In the genomic region with DNA sequence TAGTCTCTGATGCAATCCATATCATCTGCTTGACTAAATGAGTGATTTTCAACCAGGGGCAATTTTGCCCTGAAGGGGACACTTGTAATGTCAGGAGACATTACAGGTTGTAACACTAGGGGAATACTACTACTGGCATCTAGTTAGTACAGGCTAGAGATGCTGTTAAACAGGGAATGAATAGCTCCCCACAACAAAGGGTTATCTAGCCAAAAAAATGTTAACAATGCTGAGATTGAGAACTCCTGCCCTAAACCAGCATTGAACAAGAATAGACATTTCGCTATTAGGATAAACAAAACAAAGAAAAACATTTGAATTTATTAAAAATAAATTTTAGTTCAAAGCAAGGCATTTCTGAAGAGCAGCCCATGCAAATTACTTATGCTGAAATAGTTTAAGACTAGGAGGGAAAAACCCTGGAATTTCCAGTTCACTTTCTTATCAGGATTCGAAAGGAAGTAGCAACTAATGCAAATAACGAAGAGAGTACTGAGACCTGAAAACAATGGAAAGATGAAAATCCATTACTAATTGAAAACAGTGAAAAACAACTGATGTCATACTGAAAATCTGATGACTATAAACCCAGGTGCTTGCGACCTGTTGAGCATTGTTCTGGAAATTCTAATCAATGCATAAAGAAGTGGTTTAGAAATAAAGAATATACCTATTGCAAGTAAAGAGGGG, we compare ENCODE assay signal across 20 cellular contexts. TPM values are rescaled to one million over a fixed set of nuclear protein-coding genes. Genes with fewer than 3 reads are reported as not detected.
DNase-seq lines count a peak whose midpoint lies in the region; ATAC-seq, FAIRE-seq and TF ChIP-seq lines count a peak whose summit lies in the region.
"Had no signal": no experiment of that assay in that cellular context is flagged by ENCODE, and none has a peak within 500 bp of the region (broad histone marks: within the 10 kb centered on the region; RNA-seq: fewer than 3 reads in every experiment).

No MANE protein-coding gene starts in this region.

- peaks cover 58% of the 10 kb centered on the region for H3K4me1 Mint-ChIP-seq in activated T-cell treated with anti-CD3 and anti-CD28 coated beads, Interleukin-2, amount 50 U/mL, for 4 hours (ENCODE audit: low read depth)
- peaks cover 28% of the 10 kb centered on the region for H3K4me1 Mint-ChIP-seq in activated B cell treated with CpG ODN at 0.5 μM for 24 hours
- H3K4me1 Mint-ChIP-seq in stimulated activated memory B cell treated with anti-CD40 and anti-IgM and Interleukin-4, amounts not matched to agents 10 μg/mL and 1 μg/mL and 100 μg/mL, for 72 hours = peaks cover 45% of the 10 kb centered on the region
- H3K4me1 Mint-ChIP-seq: neural crest cell had no signal

- H3K4me1 ChIP-seq in endothelial cell of umbilical vein (ENCODE audit: control insufficient read depth, extremely low read depth, insufficient read depth, low read length) = peaks cover 27% of the 10 kb centered on the region
- H3K4me1 ChIP-seq: tibial nerve had no signal

- peaks cover 59% of the 10 kb centered on the region for H3K36me3 Mint-ChIP-seq in activated T-cell treated with anti-CD3 and anti-CD28 coated beads, Interleukin-2, amount 50 U/mL, for 4 hours (ENCODE audit: insufficient read depth)
- peaks cover 73% of the 10 kb centered on the region for H3K36me3 Mint-ChIP-seq in activated B cell treated with CpG ODN at 0.5 μM for 24 hours (ENCODE audit: low read depth)
- H3K36me3 Mint-ChIP-seq in stimulated activated memory B cell treated with anti-CD40 and anti-IgM and Interleukin-4, amounts not matched to agents 10 μg/mL and 1 μg/mL and 100 μg/mL, for 72 hours = peaks cover 67% of the 10 kb centered on the region

- no peak for TF ChIP-seq CTCF in activated B cell treated with CpG ODN at 0.5 μM for 24 hours (IDR thresholded peaks at IDR 0.05)
- no peak for TF ChIP-seq CTCF in endothelial cell of umbilical vein (IDR thresholded peaks at IDR 0.05; ENCODE audit: extremely low read depth in 1 of 2, insufficient read depth in 1 of 2, low read depth in 1 of 2, low read length in 2 of 2)

- no peak overlapping the region for H3K4me3 ChIP-seq in endothelial cell of umbilical vein (replicated peaks in 1 of 3; ENCODE audit: insufficient read depth in 1 of 3, low read depth in 1 of 3, low read length in 3 of 3)
- H3K4me3 ChIP-seq: gastroesophageal sphincter, tibial nerve had no signal

- H4K20me1 ChIP-seq in endothelial cell of umbilical vein (replicated peaks; ENCODE audit: control insufficient read depth, extremely low read depth, insufficient read depth, low read length) = no peaks in the 10 kb centered on the region

- CTCF ChIA-PET in activated B cell treated with CpG ODN at 0.5 μM for 24 hours (lab: Charles Lee) = interaction anchor here (0.7 kb wide), 1 partner anchor 563 kb away, joined by 4 read pairs; no protein-coding TSS in a partner anchor
- CTCF ChIA-PET in endothelial cell of umbilical vein (lab: Charles Lee) = interaction anchor here (1.0 to 2.4 kb wide), 6 partner anchors 28 to 54 kb away, joined by 3 to 12 read pairs (median 4); a partner anchor contains a TSS

- no peaks in the 10 kb centered on the region for H3K9me3 Mint-ChIP-seq in activated T-cell treated with anti-CD3 and anti-CD28 coated beads, Interleukin-2, amount 50 U/mL, for 4 hours
- no peaks in the 10 kb centered on the region for H3K9me3 Mint-ChIP-seq in activated B cell treated with CpG ODN at 0.5 μM for 24 hours
- H3K9me3 Mint-ChIP-seq in stimulated activated memory B cell treated with anti-CD40 and anti-IgM and Interleukin-4, amounts not matched to agents 10 μg/mL and 1 μg/mL and 100 μg/mL, for 72 hours = no peaks in the 10 kb centered on the region
- H3K9me3 Mint-ChIP-seq: activated naive CD8-positive, alpha-beta T cell treated with anti-CD3 and anti-CD28 coated beads, Interleukin-2, amount 10 ng/mL, durations not matched to agents 7 days and 5 days; immature natural killer cell; neural crest cell had no signal

- no peaks in the 10 kb centered on the region for H3K27me3 Mint-ChIP-seq in activated T-cell treated with anti-CD3 and anti-CD28 coated beads, Interleukin-2, amount 50 U/mL, for 4 hours (ENCODE audit: low read depth)
- H3K27me3 Mint-ChIP-seq in activated B cell treated with CpG ODN at 0.5 μM for 24 hours = no peaks in the 10 kb centered on the region
- no peaks in the 10 kb centered on the region for H3K27me3 Mint-ChIP-seq in stimulated activated memory B cell treated with anti-CD40 and anti-IgM and Interleukin-4, amounts not matched to agents 10 μg/mL and 1 μg/mL and 100 μg/mL, for 72 hours
- H3K27me3 Mint-ChIP-seq: activated naive CD8-positive, alpha-beta T cell treated with anti-CD3 and anti-CD28 coated beads, Interleukin-2, amount 10 ng/mL, durations not matched to agents 7 days and 5 days had no signal

- no peak for DNase-seq in activated T-cell treated with anti-CD3 and anti-CD28 coated beads, Interleukin-2, amount 50 U/mL, for 4 hours
- DNase-seq in activated T-cell treated with anti-CD3 and anti-CD28 coated beads for 4 hours (no peak), activated B cell treated with CpG ODN at 0.5 μM for 24 hours (no peak), endothelial cell of umbilical vein (ENCODE audit: low read depth, low spot score) (peak; percentile 91), T-helper 2 cell (no peak), NCI-H345 treated with DMSO at 0.1 percent for 48 hours (lab: John Stamatoyannopoulos, UW; ENCODE audit: unreplicated experiment) (no peak)
- DNase-seq in activated naive CD4-positive, alpha-beta T cell treated with anti-CD3 and anti-CD28 coated beads, Interleukin-2, amount 50 U/mL, for 16 hours = no peak
- DNase-seq: activated CD8-positive, alpha-beta memory T cell treated with anti-CD3 and anti-CD28 coated beads for 24 hours; activated naive CD8-positive, alpha-beta T cell treated with anti-CD3 and anti-CD28 coated beads, Interleukin-2, amount 10 ng/mL, durations not matched to agents 7 days and 5 days; EL; H7; immature natural killer cell; NCI-H1694; NCI-H510A treated with DMSO at 0.1 percent for 48 hours; right cardiac atrium; SIG-M5 had no signal

- H3K9me3 ChIP-seq in endothelial cell of umbilical vein (replicated peaks; ENCODE audit: control insufficient read depth, insufficient read depth, low read length) = no peaks in the 10 kb centered on the region
- H3K9me3 ChIP-seq: gastroesophageal sphincter, tibial nerve had no signal

- TF ChIP-seq POLR2A in endothelial cell of umbilical vein (IDR thresholded peaks at IDR 0.05; ENCODE audit: low read depth, low read length) = no peak

- H2AFZ ChIP-seq in endothelial cell of umbilical vein (ENCODE audit: low read depth, low read length) = no peak overlapping the region

- H3K79me2 ChIP-seq in endothelial cell of umbilical vein (ENCODE audit: control insufficient read depth, insufficient read depth, low read length) = peaks cover 27% of the 10 kb centered on the region

- peak; percentile 69 for FAIRE-seq in endothelial cell of umbilical vein (lab: Jason Lieb, UNC)

- no peaks in the 10 kb centered on the region for H3K27me3 ChIP-seq in endothelial cell of umbilical vein (ENCODE audit: control insufficient read depth in 2 of 2, insufficient read depth in 2 of 2, low read length in 2 of 2)
- H3K27me3 ChIP-seq: gastroesophageal sphincter, tibial nerve had no signal

- ATAC-seq in activated T-cell treated with anti-CD3 and anti-CD28 coated beads, Interleukin-2, amount 50 U/mL, for 4 hours = peak; percentile 44 to 50
- no peak for ATAC-seq in activated B cell treated with CpG ODN at 0.5 μM for 24 hours (ENCODE audit: low read depth)
- peak; percentile 61 for ATAC-seq in stimulated activated memory B cell treated with anti-CD40 and anti-IgM and Interleukin-4, amounts not matched to agents 10 μg/mL and 1 μg/mL and 100 μg/mL, for 72 hours
- ATAC-seq: gastroesophageal sphincter, right cardiac atrium had no signal

- intact Hi-C loops in activated B cell treated with CpG ODN at 0.5 μM for 24 hours (cut with micrococcal nuclease) = loop anchor here (5.0 kb wide), 1 partner anchor 33 kb away; no protein-coding TSS in a partner anchor
- intact Hi-C loops in endothelial cell of umbilical vein (cut with micrococcal nuclease) = loop anchor here (1.0 to 2.0 kb wide), 5 partner anchors 8 to 53 kb away; a partner anchor contains a TSS

- H3K9me1 ChIP-seq in endothelial cell of umbilical vein (replicated peaks; ENCODE audit: control insufficient read depth, extremely low read depth, insufficient read depth, low read length) = no peaks in the 10 kb centered on the region

- peaks cover 0 to 2% of the 10 kb centered on the region in 2 experiments for H3K36me3 ChIP-seq in endothelial cell of umbilical vein (ENCODE audit: control insufficient read depth in 2 of 2, extremely low read depth in 1 of 2, insufficient read depth in 2 of 2, low read length in 2 of 2)

- TSS peak; percentile 99 for BruUV-seq in endothelial cell of umbilical vein (replicated peaks; lab: Mats Ljungman, UMichigan)

- H3K4me2 ChIP-seq in endothelial cell of umbilical vein (ENCODE audit: insufficient read depth, low read length) = peak overlapping the region; percentile 78

- H3K4me3 Mint-ChIP-seq in activated T-cell treated with anti-CD3 and anti-CD28 coated beads, Interleukin-2, amount 50 U/mL, for 4 hours = no peak overlapping the region
- H3K4me3 Mint-ChIP-seq in activated B cell treated with CpG ODN at 0.5 μM for 24 hours = no peak overlapping the region
- H3K4me3 Mint-ChIP-seq in stimulated activated memory B cell treated with anti-CD40 and anti-IgM and Interleukin-4, amounts not matched to agents 10 μg/mL and 1 μg/mL and 100 μg/mL, for 72 hours = no peak overlapping the region
- H3K4me3 Mint-ChIP-seq: activated naive CD8-positive, alpha-beta T cell treated with anti-CD3 and anti-CD28 coated beads, Interleukin-2, amount 10 ng/mL, durations not matched to agents 7 days and 5 days; immature natural killer cell; neural crest cell had no signal

- H3K27ac ChIP-seq in endothelial cell of umbilical vein (ENCODE audit: insufficient read depth, low read depth, low read length) = peak overlapping the region; percentile 95
- H3K27ac ChIP-seq: gastroesophageal sphincter, tibial nerve had no signal

- POLR2A ChIA-PET in activated B cell treated with CpG ODN at 0.5 μM for 24 hours (lab: Charles Lee) = interaction anchor here (0.9 kb wide), 1 partner anchor 27 kb away, joined by 3 read pairs; no protein-coding TSS in a partner anchor
- POLR2A ChIA-PET in endothelial cell of umbilical vein (lab: Charles Lee) = interaction anchor here (2.4 kb wide), 1 partner anchor 28 kb away, joined by 6 read pairs; no protein-coding TSS in a partner anchor

- H3K9ac ChIP-seq in endothelial cell of umbilical vein (replicated peaks; ENCODE audit: extremely low read depth, insufficient read depth, low read length) = peak overlapping the region; percentile 76

- dilution Hi-C loops in endothelial cell of umbilical vein (cut with MboI; ENCODE audit: extremely low pct_ligation_motif_present, low sequenced_read_pairs) = no loop called here

- peak overlapping the region; percentile 63 for H3K27ac Mint-ChIP-seq in activated B cell treated with CpG ODN at 0.5 μM for 24 hours
- H3K27ac Mint-ChIP-seq in stimulated activated memory B cell treated with anti-CD40 and anti-IgM and Interleukin-4, amounts not matched to agents 10 μg/mL and 1 μg/mL and 100 μg/mL, for 72 hours = peak overlapping the region; percentile 42
- H3K27ac Mint-ChIP-seq: activated naive CD8-positive, alpha-beta T cell treated with anti-CD3 and anti-CD28 coated beads, Interleukin-2, amount 10 ng/mL, durations not matched to agents 7 days and 5 days had no signal

RNA-seq across cellular contexts. Expression of a gene that starts 53.1 kb away (rescaled TPM):
- 100 to 1,000 TPM; 125 to 133 (median 128) TPM for total RNA-seq in activated T-cell treated with anti-CD3 and anti-CD28 coated beads, Interleukin-2, amount 50 U/mL, for 4 hours
- total RNA-seq in activated B cell treated with CpG ODN at 0.5 μM for 24 hours = 60.1 and 68.6 TPM in 2 replicates
- 53.7 and 57.3 TPM in 2 replicates for total RNA-seq in endothelial cell of umbilical vein
- polyA plus RNA-seq in endothelial cell of umbilical vein = 19.8 and 25.7 TPM in 2 replicates
- polyA plus RNA-seq in endothelial cell of umbilical vein (2011; cell fraction: cytosol; rRNA removed) = 29.5 and 31.8 TPM in 2 replicates
- 40.4 and 55.9 TPM in 2 replicates for polyA plus RNA-seq in endothelial cell of umbilical vein (2011; cell fraction: nucleus; rRNA removed)
- 47.5 and 56.4 TPM in 2 replicates for polyA plus RNA-seq in endothelial cell of umbilical vein (2012)
- 79.2 and 86.5 TPM in 2 replicates for polyA minus RNA-seq in endothelial cell of umbilical vein
- 25.7 TPM for polyA minus RNA-seq in endothelial cell of umbilical vein (2011; cell fraction: cytosol; rRNA and poly(A)+ RNA removed)
- 50.3 and 63.6 TPM in 2 replicates for polyA minus RNA-seq in endothelial cell of umbilical vein (2011; cell fraction: nucleus; rRNA and poly(A)+ RNA removed)
